7 cellular contexts compared by ENCODE assay signal in genomic region chr17:46940692-46941404, GRCh38. TPM values are rescaled to one million over a fixed set of nuclear protein-coding genes. Genes with fewer than 3 reads are reported as not detected.
A peak's percentile ranks its signal among the peaks of the same experiment; 100 is the strongest.
DNase-seq lines count a peak whose midpoint lies in the region; ATAC-seq and TF ChIP-seq lines count a peak whose summit lies in the region.

No MANE protein-coding gene starts in this region.

- TF ChIP-seq POLR2A in IMR-90 (IDR thresholded peaks at IDR 0.05; ENCODE audit: low read depth, low read length), result no peak

- H2BK5ac ChIP-seq in IMR-90 (ENCODE audit: low read depth, low read length, poor library complexity, severe bottlenecking), result no peak overlapping the region

- H3K36me3 ChIP-seq in IMR-90 (ENCODE audit: control insufficient read depth, insufficient read depth, low read length) (peaks cover 34% of the 10 kb centered on the region), OCI-LY1 (ENCODE audit: insufficient read depth, low read length) (peaks cover 43% of the 10 kb centered on the region)

- dilution Hi-C loops in IMR-90 (cut with HindIII; ENCODE audit: low sequenced_read_pairs, unreplicated experiment), result no loop called here

- no peak overlapping the region for H2BK20ac ChIP-seq in IMR-90 (ENCODE audit: low read depth, low read length)

- H3F3A ChIP-seq in OCI-LY1 (ENCODE audit: insufficient read depth, low read length), result no peaks in the 10 kb centered on the region

- intact Hi-C loops in IMR-90 (cut with micrococcal nuclease), result loop anchor here (2.0 to 5.0 kb wide), 2 partner anchors 100 to 181 kb away; no protein-coding TSS in a partner anchor

- H3K27ac Mint-ChIP-seq in naive thymus-derived CD8-positive, alpha-beta T cell, result peak overlapping the region in 7 of 10 donors; percentile 9 to 86 (median 66)

- WGBS in IMR-90 (ENCODE audit: extremely low coverage in 2 of 2, insufficient read length in 1 of 2), 2 experiments, result no CpG with 5 or more reads among the region's 7 CpGs

- peaks cover 0 to 43% (median 3%) of the 10 kb centered on the region in 3 donors for H3K36me3 Mint-ChIP-seq in naive thymus-derived CD8-positive, alpha-beta T cell

- peak; percentile 60 for DNase-seq in IMR-90
- DNase-seq in activated CD8-positive, alpha-beta memory T cell treated with anti-CD3 and anti-CD28 coated beads, Interleukin-2, amount 50 U/mL, for 48 hours, result peak; percentile 78
- peak; percentile 77 for DNase-seq in epithelial cell of esophagus (ENCODE audit: low read depth)
- DNase-seq in naive thymus-derived CD8-positive, alpha-beta T cell, result peak; percentile 20 to 81 (median 58)
- peak; percentile 57 for DNase-seq in stimulated activated naive CD4-positive, alpha-beta T cell treated with Interleukin-2 at 50 U/mL for 16 hours (lab: John Stamatoyannopoulos, UW)

- no peak overlapping the region for H2BK15ac ChIP-seq in IMR-90 (ENCODE audit: low read depth, low read length)

- CTCF ChIA-PET in IMR-90 (lab: Yijun Ruan, JAX), result interaction anchor here (0.8 kb wide), 1 partner anchor 95 kb away, joined by 3 read pairs; no protein-coding TSS in a partner anchor

- H3K4me1 Mint-ChIP-seq in naive thymus-derived CD8-positive, alpha-beta T cell, result peaks cover 15 to 33% (median 26%) of the 10 kb centered on the region in 4 donors

- peaks cover 3% of the 10 kb centered on the region; the same call in 1 of the 2 replicates for H3K9me1 ChIP-seq in IMR-90 (ENCODE audit: insufficient read depth, low read length)

- no peaks in the 10 kb centered on the region for H3K27me3 Mint-ChIP-seq in naive thymus-derived CD8-positive, alpha-beta T cell

- H3K27me3 ChIP-seq in IMR-90 (ENCODE audit: control insufficient read depth, insufficient read depth, low read length) (no peaks in the 10 kb centered on the region), OCI-LY1 (ENCODE audit: insufficient read depth, low read length) (no peaks in the 10 kb centered on the region)

- H2AFZ ChIP-seq in IMR-90 (replicated peaks; ENCODE audit: low read length, poor library complexity) (no peak overlapping the region), OCI-LY1 (ENCODE audit: low read length) (no peak overlapping the region)

- H3K9ac ChIP-seq in IMR-90 (ENCODE audit: low read depth, low read length), result no peak overlapping the region
- no peak overlapping the region for H3K9ac ChIP-seq in OCI-LY1 (ENCODE audit: low read length)

- no peaks in the 10 kb centered on the region for H3K9me3 ChIP-seq in IMR-90 (ENCODE audit: control insufficient read depth, insufficient read depth, low read length)
- no peaks in the 10 kb centered on the region for H3K9me3 ChIP-seq in OCI-LY1 (ENCODE audit: low read length)

- no peak overlapping the region for H3K56ac ChIP-seq in IMR-90 (ENCODE audit: extremely low read depth, insufficient read depth, low read length)

- TF ChIP-seq CTCF in GM12874 (IDR thresholded peaks at IDR 0.05; ENCODE audit: insufficient read depth, low read depth, low read length) (peak; percentile 88), IMR-90 (conservative IDR thresholded peaks at IDR 0.05; ENCODE audit: low read depth, low read length) (peak; percentile 76), OCI-LY1 (IDR thresholded peaks at IDR 0.05; ENCODE audit: low read length) (peak; percentile 77), epithelial cell of esophagus (IDR thresholded peaks at IDR 0.05; ENCODE audit: insufficient read depth, low read depth, low read length, missing control alignments) (peak; percentile 94)

- H3K4me3 ChIP-seq in IMR-90 (ENCODE audit: insufficient read depth, low read depth, low read length) (no peak overlapping the region), OCI-LY1 (ENCODE audit: low read depth, low read length, poor library complexity, severe bottlenecking) (no peak overlapping the region), epithelial cell of esophagus (ENCODE audit: low read length) (no peak overlapping the region)

- no peak overlapping the region for H3K14ac ChIP-seq in IMR-90 (replicated peaks; ENCODE audit: low read depth, low read length)

- no peak overlapping the region for H2AK5ac ChIP-seq in IMR-90 (ENCODE audit: low read depth, low read length)

- H3K9me3 Mint-ChIP-seq in naive thymus-derived CD8-positive, alpha-beta T cell, result no peaks in the 10 kb centered on the region

- POLR2A ChIA-PET in IMR-90 (lab: Charles Lee; ENCODE audit: unreplicated experiment), result no interaction called here
- POLR2A ChIA-PET in naive thymus-derived CD8-positive, alpha-beta T cell (lab: Charles Lee), result no interaction called here

- H3K4ac ChIP-seq in IMR-90 (ENCODE audit: low read depth, low read length), result no peak overlapping the region

- no peak overlapping the region for H2AK9ac ChIP-seq in IMR-90 (replicated peaks; ENCODE audit: low read depth, low read length, poor library complexity)

- H3K27ac ChIP-seq in IMR-90 (ENCODE audit: insufficient read depth, low read length) (no peak overlapping the region), OCI-LY1 (ENCODE audit: low read depth, low read length, poor library complexity, severe bottlenecking) (no peak overlapping the region)

- H3K4me2 ChIP-seq in IMR-90 (ENCODE audit: low read depth, low read length) (no peak overlapping the region), OCI-LY1 (ENCODE audit: low read length) (no peak overlapping the region)

- H3K23ac ChIP-seq in IMR-90 (ENCODE audit: low read depth, low read length), result no peak overlapping the region

- in situ Hi-C loops in IMR-90 (cut with MboI; ENCODE audit: low sequenced_read_pairs), result loop anchor here (5.0 kb wide), 1 partner anchor 104 kb away; no protein-coding TSS in a partner anchor

- H4K91ac ChIP-seq in IMR-90 (ENCODE audit: insufficient read depth, low read depth, low read length), result no peak overlapping the region

- no peaks in the 10 kb centered on the region for H3K79me2 ChIP-seq in OCI-LY1 (ENCODE audit: insufficient read depth, low read length)

- H4K20me1 ChIP-seq in IMR-90 (ENCODE audit: insufficient read depth, low read length), result peaks cover 26% of the 10 kb centered on the region
- no peaks in the 10 kb centered on the region for H4K20me1 ChIP-seq in OCI-LY1 (ENCODE audit: insufficient read depth, low read length)

- H3K9me2 ChIP-seq in OCI-LY1 (ENCODE audit: low read depth, low read length), result no peaks in the 10 kb centered on the region

- no TSS peak for BruUV-seq in IMR-90 (replicated peaks; lab: Mats Ljungman, UMichigan)

- H3K4me1 ChIP-seq in IMR-90 (ENCODE audit: control insufficient read depth, insufficient read depth, low read length) (peaks cover 10% of the 10 kb centered on the region), OCI-LY1 (ENCODE audit: insufficient read depth, low read length, severe bottlenecking) (no peaks in the 10 kb centered on the region)

- H3K18ac ChIP-seq in IMR-90 (ENCODE audit: low read depth, low read length), result no peak overlapping the region

- peak; percentile 82 for TF ChIP-seq RAD21 in IMR-90 (IDR thresholded peaks at IDR 0.05; ENCODE audit: low read length)

- no peak overlapping the region for H2BK120ac ChIP-seq in IMR-90 (ENCODE audit: low read depth, low read length)

- peak; percentile 74 for ATAC-seq in IMR-90 (ENCODE audit: low read depth)
- peak; percentile 84 to 86 for ATAC-seq in naive thymus-derived CD8-positive, alpha-beta T cell

- H4K5ac ChIP-seq in IMR-90 (ENCODE audit: low read depth, low read length), result no peak overlapping the region

- no peak overlapping the region for H4K8ac ChIP-seq in IMR-90 (ENCODE audit: low read depth in 2 of 2, low read length in 2 of 2)

- no peak overlapping the region for H3K4me3 Mint-ChIP-seq in naive thymus-derived CD8-positive, alpha-beta T cell

- peaks cover 4 to 13% of the 10 kb centered on the region in 2 experiments; a peak in 2 of 4 replicates for H3K79me1 ChIP-seq in IMR-90 (ENCODE audit: low read depth in 1 of 2, low read length in 2 of 2)

TF ChIP-seq in IMR-90, 13 proteins besides CTCF, POLR2A, EP300 and RAD21:
- TF ChIP-seq FOS (IDR thresholded peaks at IDR 0.05; ENCODE audit: low read depth, low read length), result no peak
- TF ChIP-seq SMC3 (IDR thresholded peaks at IDR 0.05; ENCODE audit: low read depth, low read length), result peak; percentile 74
- TF ChIP-seq MAZ (IDR thresholded peaks at IDR 0.05; ENCODE audit: borderline replicate concordance, low read depth, low read length), result peak; percentile 23; the same call in 1 of the 2 replicates
- peak; percentile 45; the same call in 1 of the 2 replicates for TF ChIP-seq USF2 (IDR thresholded peaks at IDR 0.05; ENCODE audit: low read depth, low read length)
- TF ChIP-seq MAFK (IDR thresholded peaks at IDR 0.05; ENCODE audit: low read depth, low read length), result no peak
- peak; percentile 61; the same call in 1 of the 2 replicates for TF ChIP-seq CEBPB (IDR thresholded peaks at IDR 0.05; ENCODE audit: low read depth, low read length)
TF ChIP-seq in IMR-90: peak in this region for 4.

RNA-seq across cellular contexts. Expression of gene GOSR2, which starts 17.9 kb away (rescaled TPM):
- 65.8 and 75.6 TPM in 2 replicates for total RNA-seq in IMR-90 (2012; rRNA removed)
- 59.5 and 63.4 TPM in 2 replicates for polyA plus RNA-seq in IMR-90 (2012; rRNA removed)
- polyA plus RNA-seq in IMR-90 (2012; cell fraction: cytosol; rRNA removed), result 33.4 and 53.7 TPM in 2 replicates
- polyA plus RNA-seq in IMR-90 (2012; cell fraction: nucleus; rRNA removed; ENCODE audit: low replicate concordance), result 37.6 and 83.5 TPM in 2 replicates
- total RNA-seq in naive thymus-derived CD8-positive, alpha-beta T cell, result 10 to 100 TPM; 87.9 to 89.0 TPM
- 10 to 100 TPM; 36.4 to 52.0 (median 48.6) TPM for polyA plus RNA-seq in naive thymus-derived CD8-positive, alpha-beta T cell

RNA-seq across cellular contexts. Expression of gene RPRML, which starts 38.2 kb away (rescaled TPM):
- not detected in 2 replicates for total RNA-seq in IMR-90 (2012; rRNA removed)
- polyA plus RNA-seq in IMR-90 (2012; rRNA removed), result not detected in 2 replicates
- polyA plus RNA-seq in IMR-90 (2012; cell fraction: cytosol; rRNA removed), result not detected in 2 replicates
- not detected in 2 replicates for polyA plus RNA-seq in IMR-90 (2012; cell fraction: nucleus; rRNA removed; ENCODE audit: low replicate concordance)
- total RNA-seq in naive thymus-derived CD8-positive, alpha-beta T cell, result not detected
- polyA plus RNA-seq in naive thymus-derived CD8-positive, alpha-beta T cell, result not detected
